ENCODE assay signal across 13 cellular contexts in genomic region chr9:124766815-124767554, GRCh38. TPM values are rescaled to one million over a fixed set of nuclear protein-coding genes. Genes with fewer than 3 reads are reported as not detected.
A peak's percentile ranks its signal among the peaks of the same experiment; 100 is the strongest.
DNase-seq lines count a peak whose midpoint lies in the region; ATAC-seq and TF ChIP-seq lines count a peak whose summit lies in the region.
"Had no signal": no experiment of that assay in that cellular context is flagged by ENCODE, and none has a peak within 500 bp of the region (broad histone marks: within the 10 kb centered on the region; RNA-seq: fewer than 3 reads in every experiment).

No MANE protein-coding gene starts in this region.

- no peak overlapping the region for H3K4me3 Mint-ChIP-seq in stimulated activated naive CD8-positive, alpha-beta T cell treated with anti-CD3 and anti-CD28 coated beads, Interleukin-15, amount 100 ng/mL, for 72 hours
- H3K4me3 Mint-ChIP-seq: CD4-positive, alpha-beta memory T cell had no signal

- peaks cover 35% of the 10 kb centered on the region for H3K4me1 ChIP-seq in ectodermal cell (ENCODE audit: control insufficient read depth, insufficient read depth, low read length)

- POLR2A ChIA-PET in HEK293T (lab: Yijun Ruan, JAX), result interaction anchor here (1.2 to 1.7 kb wide), 2 partner anchors 95 to 106 kb away, joined by 3 to 8 read pairs; partner anchors contain the start of genes ARPC5L and RPL35

- H3K9me3 ChIP-seq in ectodermal cell (ENCODE audit: control insufficient read depth, low read length), result no peaks in the 10 kb centered on the region

- no peak overlapping the region for H3K27ac Mint-ChIP-seq in stimulated activated naive CD8-positive, alpha-beta T cell treated with anti-CD3 and anti-CD28 coated beads, Interleukin-15, amount 100 ng/mL, for 72 hours
- H3K27ac Mint-ChIP-seq: CD4-positive, alpha-beta memory T cell had no signal

- H3K27me3 Mint-ChIP-seq in stimulated activated naive CD8-positive, alpha-beta T cell treated with anti-CD3 and anti-CD28 coated beads, Interleukin-15, amount 100 ng/mL, for 72 hours, result peaks cover 84% of the 10 kb centered on the region

- no peak for ATAC-seq in stimulated activated naive CD8-positive, alpha-beta T cell treated with anti-CD3 and anti-CD28 coated beads, Interleukin-15, amount 100 ng/mL, for 72 hours
- ATAC-seq in HG02884 (IDR thresholded peaks at IDR 0.05; ENCODE audit: unreplicated experiment) (no peak), esophagus mucosa (no peak)

- H3K4me3 ChIP-seq in NB4 (ENCODE audit: low read depth, low read length) (no peak overlapping the region), ectodermal cell (ENCODE audit: insufficient read depth, low read depth, low read length) (peak overlapping the region; percentile 6)
- H3K4me3 ChIP-seq: hepatocyte had no signal

- H3K9me3 Mint-ChIP-seq in stimulated activated naive CD8-positive, alpha-beta T cell treated with anti-CD3 and anti-CD28 coated beads, Interleukin-15, amount 100 ng/mL, for 72 hours, result no peaks in the 10 kb centered on the region

- H3K27me3 ChIP-seq in ectodermal cell (ENCODE audit: control insufficient read depth, insufficient read depth, low read length, poor library complexity, severe bottlenecking), result no peaks in the 10 kb centered on the region
- H3K27me3 ChIP-seq: hepatocyte had no signal

- H3K36me3 ChIP-seq in ectodermal cell (ENCODE audit: control insufficient read depth, insufficient read depth, low read length), result no peaks in the 10 kb centered on the region

- TF ChIP-seq CTCF in 22Rv1 (IDR thresholded peaks at IDR 0.05) (peak; percentile 23; the same call in 1 of the 2 replicates), NB4 (IDR thresholded peaks at IDR 0.05; ENCODE audit: low read depth, low read length) (peak; percentile 1)

- WGBS in ectodermal cell, 2 experiments, result 11 to 23% methylated on average over 3 of the region's 4 CpGs

- CTCF ChIA-PET in HEK293T (lab: Yijun Ruan, JAX), result interaction anchor here (0.7 to 1.4 kb wide), 6 partner anchors 15 to 215 kb away, joined by 3 to 5 read pairs (median 3); no protein-coding TSS in a partner anchor

- H3K27ac ChIP-seq in 22Rv1 (no peak overlapping the region), ectodermal cell (ENCODE audit: insufficient read depth, low read depth, low read length, poor library complexity, severe bottlenecking) (no peak overlapping the region)
- H3K27ac ChIP-seq: hepatocyte had no signal

- DNase-seq in GF-D8 (lab: John Stamatoyannopoulos, UW), result peak; percentile 30
- DNase-seq in NB4 (ENCODE audit: low read depth), result peak; percentile 39
- no peak for DNase-seq in HEK293T (ENCODE audit: extremely low spot score)
- no peak for DNase-seq in stimulated activated naive CD8-positive, alpha-beta T cell treated with anti-CD3 and anti-CD28 coated beads, Interleukin-15, amount 100 ng/mL, for 72 hours
- DNase-seq: activated CD4-positive, alpha-beta T cell treated with anti-CD3 and anti-CD28 coated beads, Interleukin-2, amount 50 U/mL, for 48 hours; CD4-positive, alpha-beta memory T cell; effector CD8-positive, alpha-beta T cell; NCI-H2029 treated with DMSO at 0.1 percent for 48 hours had no signal

- no peak for TF ChIP-seq POLR2A in NB4 (IDR thresholded peaks at IDR 0.05; ENCODE audit: extremely low read depth, insufficient read length)

- peaks cover 28% of the 10 kb centered on the region for H3K4me1 Mint-ChIP-seq in stimulated activated naive CD8-positive, alpha-beta T cell treated with anti-CD3 and anti-CD28 coated beads, Interleukin-15, amount 100 ng/mL, for 72 hours

TF ChIP-seq in HEK293T, 16 proteins besides CTCF, POLR2A, EP300 and RAD21:
- TF ChIP-seq FOXA1 (IDR thresholded peaks at IDR 0.05) (no peak), CTBP1 (IDR thresholded peaks at IDR 0.05; ENCODE audit: borderline replicate concordance) (no peak), ZNF384 (IDR thresholded peaks at IDR 0.05) (no peak), L3MBTL2 (conservative IDR thresholded peaks at IDR 0.05) (no peak), NFRKB (IDR thresholded peaks at IDR 0.05) (no peak), TARDBP (IDR thresholded peaks at IDR 0.05) (no peak), FOXM1 (IDR thresholded peaks at IDR 0.05; ENCODE audit: borderline replicate concordance) (no peak), PKNOX1 (IDR thresholded peaks at IDR 0.05) (no peak), SP1 (IDR thresholded peaks at IDR 0.05) (no peak), LEF1 (IDR thresholded peaks at IDR 0.05; ENCODE audit: borderline replicate concordance) (no peak)

RNA-seq across cellular contexts. Expression of gene NR6A1, which starts 4.1 kb away (rescaled TPM):
- 247 TPM for polyA plus RNA-seq in ectodermal cell (2013, experiment 1 of 4)
- polyA plus RNA-seq in ectodermal cell (2013, experiment 2 of 4), result 281 TPM
- polyA plus RNA-seq in ectodermal cell (2013, experiment 3 of 4), result 175 TPM
- 190 TPM for polyA plus RNA-seq in ectodermal cell (2013, experiment 4 of 4)
- total RNA-seq in esophagus mucosa, result 1.7 TPM
- polyA plus RNA-seq: CD4-positive, alpha-beta memory T cell had no signal

RNA-seq across cellular contexts. Expression of gene OLFML2A, which starts 9.9 kb away (rescaled TPM):
- polyA plus RNA-seq in ectodermal cell (2013, experiment 1 of 4), result 9.5 TPM
- 8.0 TPM for polyA plus RNA-seq in ectodermal cell (2013, experiment 2 of 4)
- 6.0 TPM for polyA plus RNA-seq in ectodermal cell (2013, experiment 3 of 4)
- 5.8 TPM for polyA plus RNA-seq in ectodermal cell (2013, experiment 4 of 4)
- 12.3 TPM for total RNA-seq in esophagus mucosa
- total RNA-seq: CD4-positive, alpha-beta memory T cell had no signal
- polyA plus RNA-seq: CD4-positive, alpha-beta memory T cell had no signal

Comparison
In these comparisons a context has a peak if more than half of its experiments do, and no peak if none do; other contexts are left out.
1. DNase-seq: peak in GF-D8 (single experiment) and NB4 (single experiment); none in HEK293T (single experiment) and stimulated activated naive CD8-positive, alpha-beta T cell treated with anti-CD3 and anti-CD28 coated beads, Interleukin-15, amount 100 ng/mL, for 72 hours (0 of 2).